18 cellular contexts compared by ENCODE assay signal in the genomic region with DNA sequence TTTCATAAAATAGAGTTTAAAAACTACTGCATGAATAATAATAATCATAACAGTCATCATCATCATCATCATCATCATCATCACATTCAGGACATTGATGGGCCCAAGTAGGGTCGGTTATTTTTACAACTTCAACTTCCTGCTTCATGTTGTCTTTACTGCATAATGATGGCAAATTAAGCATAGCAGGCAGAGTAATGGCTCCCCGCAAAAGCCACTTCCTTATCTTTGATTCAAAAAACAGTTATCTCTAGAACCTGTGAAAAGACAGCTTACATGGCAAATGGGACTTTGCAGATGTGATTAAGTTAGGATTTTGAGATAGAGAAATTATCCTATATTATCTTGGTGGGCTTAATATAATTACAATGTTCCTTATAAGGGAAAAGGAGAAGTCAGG.
DNase-seq lines count a peak whose midpoint lies in the region; ATAC-seq and TF ChIP-seq lines count a peak whose summit lies in the region.
"Had no signal": no experiment of that assay in that cellular context is flagged by ENCODE, and none has a peak within 500 bp of the region (broad histone marks: within the 10 kb centered on the region; RNA-seq: fewer than 3 reads in every experiment).

No MANE protein-coding gene starts in this region.

- H3K4me2 ChIP-seq in SK-N-SH (peak overlapping the region; percentile 54), GM23248 (ENCODE audit: unreplicated experiment) (peak overlapping the region; percentile 92)
- H3K4me2 ChIP-seq: PC-9 had no signal

- no peaks in the 10 kb centered on the region for H3K27me3 Mint-ChIP-seq in naive thymus-derived CD8-positive, alpha-beta T cell

- H3K27ac ChIP-seq in SK-N-SH (ENCODE audit: low read depth in 2 of 2, low read length in 1 of 2) (peak overlapping the region in 1 of 2 experiments; percentile 67; a peak in 2 of 4 replicates), GM23248 (no peak overlapping the region)
- H3K27ac ChIP-seq: PC-9, SJCRH30 had no signal

- no peak for DNase-seq in SK-N-SH
- no peak for DNase-seq in GM23248
- DNase-seq in naive thymus-derived CD8-positive, alpha-beta T cell: peak in 4 of 10 donors; percentile 1 to 36 (median 15)
- no peak for DNase-seq in NCI-H510A (lab: John Stamatoyannopoulos, UW)
- DNase-seq in UCSD-AML1 (lab: John Stamatoyannopoulos, UW; ENCODE audit: unreplicated experiment): no peak
- DNase-seq: COR-L47, EL, KG1, NCI-H1105 treated with DMSO at 0.1 percent for 48 hours, NCI-H187, NCI-H446, NCI-H748 treated with DMSO at 0.1 percent for 48 hours, PC-9, SJCRH30 had no signal

- TF ChIP-seq RAD21 in SK-N-SH (IDR thresholded peaks at IDR 0.05; ENCODE audit: low read length): no peak

- 86% methylated on average over 2 of the region's 2 CpGs for WGBS in SK-N-SH (ENCODE audit: low lambda C conversion rate)
- WGBS in GM23248 (ENCODE audit: low coverage in 1 of 2, low lambda C conversion rate in 2 of 2, missing lambda C conversion rate in 2 of 2), 2 experiments: 75 to 82% methylated on average over 2 of the region's 2 CpGs

- peaks cover 0 to 4% (median 1%) of the 10 kb centered on the region in 4 donors for H3K4me1 Mint-ChIP-seq in naive thymus-derived CD8-positive, alpha-beta T cell
- H3K4me1 Mint-ChIP-seq: CD14-positive monocyte had no signal

- no peaks in the 10 kb centered on the region for H3K36me3 Mint-ChIP-seq in naive thymus-derived CD8-positive, alpha-beta T cell
- H3K36me3 Mint-ChIP-seq: CD14-positive monocyte had no signal

- H3K9me2 ChIP-seq in SK-N-SH (no peaks in the 10 kb centered on the region), GM23248 (ENCODE audit: insufficient read depth) (0 out of 2 replicates have a peak, but pooled peaks cover 4% of the 10 kb centered on the region)

- TF ChIP-seq CTCF in SK-N-SH (IDR thresholded peaks at IDR 0.05) (no peak), WI38 (IDR thresholded peaks at IDR 0.05; ENCODE audit: low read depth, low read length) (no peak)

- in situ Hi-C loops in GM23248 (cut with MboI): no loop called here

- H3K9ac ChIP-seq in SK-N-SH: peak overlapping the region; percentile 17; the same call in 1 of the 2 replicates
- peak overlapping the region; percentile 37; the same call in 1 of the 2 replicates for H3K9ac ChIP-seq in GM23248

- peak overlapping the region in 4 of 10 donors; percentile 18 to 37 (median 35) for H3K4me3 Mint-ChIP-seq in naive thymus-derived CD8-positive, alpha-beta T cell
- H3K4me3 Mint-ChIP-seq: CD14-positive monocyte had no signal

- H2AFZ ChIP-seq in SK-N-SH (ENCODE audit: low read depth): no peak overlapping the region
- H2AFZ ChIP-seq in GM23248: peak overlapping the region; percentile 33; the same call in 1 of the 2 replicates
- H2AFZ ChIP-seq: PC-9 had no signal

- H3F3A ChIP-seq in SK-N-SH (replicated peaks; ENCODE audit: insufficient read depth): peaks cover 6% of the 10 kb centered on the region
- H3F3A ChIP-seq in GM23248 (ENCODE audit: insufficient read depth): peaks cover 7% of the 10 kb centered on the region; the same call in 1 of the 2 replicates

- H4K20me1 ChIP-seq in SK-N-SH (ENCODE audit: insufficient read depth) (no peaks in the 10 kb centered on the region), GM23248 (ENCODE audit: insufficient read depth) (no peaks in the 10 kb centered on the region)

- TF ChIP-seq EP300 in SK-N-SH (IDR thresholded peaks at IDR 0.05; ENCODE audit: borderline replicate concordance in 1 of 2, low read depth in 1 of 2, low read length in 1 of 2): no peak

- H3K4me3 ChIP-seq in SK-N-SH (ENCODE audit: low read depth in 2 of 2, low read length in 1 of 2) (no peak overlapping the region), GM23248 (peak overlapping the region; percentile 40), WI38 (ENCODE audit: low read depth, low read length) (peak overlapping the region; percentile 33; the same call in 1 of the 2 replicates)
- H3K4me3 ChIP-seq: PC-9, SJCRH30 had no signal

- H3K9me3 ChIP-seq in SK-N-SH (no peaks in the 10 kb centered on the region), GM23248 (ENCODE audit: low read depth) (no peaks in the 10 kb centered on the region)
- H3K9me3 ChIP-seq: SJCRH30 had no signal

- CTCF ChIA-PET in SK-N-SH (lab: Yijun Ruan, JAX): no interaction called here

- POLR2A ChIA-PET in SK-N-SH (lab: Yijun Ruan, JAX): no interaction called here
- POLR2A ChIA-PET in naive thymus-derived CD8-positive, alpha-beta T cell (lab: Charles Lee): no interaction called here

- peaks cover 0 to 16% (median 3%) of the 10 kb centered on the region in 9 donors for H3K9me3 Mint-ChIP-seq in naive thymus-derived CD8-positive, alpha-beta T cell

- ATAC-seq in SK-N-SH treated with all-trans-retinoic acid at 6 μM for 48 hours (no peak), GM21737 (IDR thresholded peaks at IDR 0.05; ENCODE audit: unreplicated experiment) (no peak)
- ATAC-seq in naive thymus-derived CD8-positive, alpha-beta T cell: peak; percentile 41 to 62

- H3K4me1 ChIP-seq in SK-N-SH (ENCODE audit: control insufficient read depth in 1 of 2, insufficient read depth in 2 of 2, low read depth in 1 of 2, low read length in 1 of 2): peaks cover 0 to 4% of the 10 kb centered on the region in 2 experiments; a peak in 3 of 4 replicates
- peaks cover 23% of the 10 kb centered on the region for H3K4me1 ChIP-seq in GM23248 (ENCODE audit: insufficient read depth)
- H3K4me1 ChIP-seq: SJCRH30 had no signal

- H3K36me3 ChIP-seq in SK-N-SH (replicated peaks in 1 of 2; ENCODE audit: control insufficient read depth in 1 of 2, insufficient read depth in 2 of 2, low read length in 1 of 2) (no peaks in the 10 kb centered on the region), GM23248 (ENCODE audit: low read depth) (no peaks in the 10 kb centered on the region)
- H3K36me3 ChIP-seq: SJCRH30 had no signal

- H3K79me2 ChIP-seq in SK-N-SH (ENCODE audit: insufficient read depth) (peaks cover 23% of the 10 kb centered on the region; the same call in 1 of the 2 replicates), GM23248 (ENCODE audit: insufficient read depth) (peaks cover 16% of the 10 kb centered on the region)

- H3K27ac Mint-ChIP-seq in naive thymus-derived CD8-positive, alpha-beta T cell: peak overlapping the region in 5 of 10 donors; percentile 1 to 78 (median 21)
- H3K27ac Mint-ChIP-seq: CD14-positive monocyte had no signal

- no peaks in the 10 kb centered on the region for H3K27me3 ChIP-seq in SK-N-SH (ENCODE audit: insufficient read depth)
- H3K27me3 ChIP-seq in GM23248 (replicated peaks; ENCODE audit: insufficient read depth): no peaks in the 10 kb centered on the region
- H3K27me3 ChIP-seq: SJCRH30 had no signal

TF ChIP-seq in SK-N-SH, 30 proteins besides CTCF, POLR2A, EP300 and RAD21 (continues in another document):
- TF ChIP-seq TEAD4 (IDR thresholded peaks at IDR 0.05; ENCODE audit: borderline replicate concordance, insufficient read depth) (no peak), JUND (IDR thresholded peaks at IDR 0.05) (no peak), MXI1 (IDR thresholded peaks at IDR 0.05; ENCODE audit: low read depth, low read length) (no peak), USF2 (IDR thresholded peaks at IDR 0.05; ENCODE audit: borderline replicate concordance, low read depth, low read length) (no peak), IRF3 (IDR thresholded peaks at IDR 0.05; ENCODE audit: low read depth, low read length) (no peak), ELF1 (IDR thresholded peaks at IDR 0.05) (no peak), MEF2A (IDR thresholded peaks at IDR 0.05; ENCODE audit: borderline replicate concordance, low read depth) (no peak), CHD2 (IDR thresholded peaks at IDR 0.05; ENCODE audit: low read length, partially characterized antibody) (no peak)

TF ChIP-seq in SK-N-SH treated with all-trans-retinoic acid at 6 μM for 48 hours, 23 proteins besides CTCF, POLR2A, EP300 and RAD21:
- no peak for TF ChIP-seq OSR1 (CRISPR knock-in tag; IDR thresholded peaks at IDR 0.05)
- no peak for TF ChIP-seq PPARA (CRISPR knock-in tag; IDR thresholded peaks at IDR 0.05; ENCODE audit: borderline replicate concordance)
- TF ChIP-seq, protein P1, sequence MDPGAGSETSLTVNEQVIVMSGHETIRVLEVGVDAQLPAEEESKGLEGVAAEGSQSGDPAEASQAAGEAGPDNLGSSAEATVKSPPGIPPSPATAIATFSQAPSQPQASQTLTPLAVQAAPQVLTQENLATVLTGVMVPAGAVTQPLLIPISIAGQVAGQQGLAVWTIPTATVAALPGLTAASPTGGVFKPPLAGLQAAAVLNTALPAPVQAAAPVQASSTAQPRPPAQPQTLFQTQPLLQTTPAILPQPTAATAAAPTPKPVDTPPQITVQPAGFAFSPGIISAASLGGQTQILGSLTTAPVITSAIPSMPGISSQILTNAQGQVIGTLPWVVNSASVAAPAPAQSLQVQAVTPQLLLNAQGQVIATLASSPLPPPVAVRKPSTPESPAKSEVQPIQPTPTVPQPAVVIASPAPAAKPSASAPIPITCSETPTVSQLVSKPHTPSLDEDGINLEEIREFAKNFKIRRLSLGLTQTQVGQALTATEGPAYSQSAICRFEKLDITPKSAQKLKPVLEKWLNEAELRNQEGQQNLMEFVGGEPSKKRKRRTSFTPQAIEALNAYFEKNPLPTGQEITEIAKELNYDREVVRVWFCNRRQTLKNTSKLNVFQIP (CRISPR knock-in tag; IDR thresholded peaks at IDR 0.05; ENCODE audit: borderline replicate concordance, low read depth): no peak
- no peak for TF ChIP-seq CSRNP3 (CRISPR knock-in tag; IDR thresholded peaks at IDR 0.05)
- no peak for TF ChIP-seq ZNF70 (CRISPR knock-in tag; IDR thresholded peaks at IDR 0.05)

Comparison
In these comparisons a context has a peak if more than half of its experiments do, and no peak if none do; other contexts are left out.
1. H3K4me3 ChIP-seq: peak in GM23248 (single experiment) and WI38 (single experiment); none in SK-N-SH (0 of 2).
2. ATAC-seq: peak in naive thymus-derived CD8-positive, alpha-beta T cell (2 of 2); none in SK-N-SH treated with all-trans-retinoic acid at 6 μM for 48 hours (single experiment) and GM21737 (single experiment).